Comparison of ENCODE assay signal across 8 cellular contexts in genomic region chr3:142586803-142587406, GRCh38. TPM values are rescaled to one million over a fixed set of nuclear protein-coding genes. Genes with fewer than 3 reads are reported as not detected.
DNase-seq lines count a peak whose midpoint lies in the region; ATAC-seq and TF ChIP-seq lines count a peak whose summit lies in the region.

No MANE protein-coding gene starts in this region.

- H3K4me3 Mint-ChIP-seq in activated CD8-positive, alpha-beta T cell treated with anti-CD3 and anti-CD28 coated beads, Interleukin-2, amount 10 ng/mL, durations not matched to agents 7 days and 5 days = no peak overlapping the region

- no peaks in the 10 kb centered on the region for H3K36me3 ChIP-seq in left ventricle myocardium inferior

- no peaks in the 10 kb centered on the region for H3K36me3 Mint-ChIP-seq in activated CD8-positive, alpha-beta T cell treated with anti-CD3 and anti-CD28 coated beads, Interleukin-2, amount 10 ng/mL, durations not matched to agents 7 days and 5 days (ENCODE audit: low read depth)

- no peak overlapping the region for H3K4me3 ChIP-seq in left ventricle myocardium inferior

- H3K9me3 ChIP-seq in left ventricle myocardium inferior (replicated peaks) = no peaks in the 10 kb centered on the region

- H3K4me1 Mint-ChIP-seq in activated CD8-positive, alpha-beta T cell treated with anti-CD3 and anti-CD28 coated beads, Interleukin-2, amount 10 ng/mL, durations not matched to agents 7 days and 5 days (ENCODE audit: low read depth) = no peaks in the 10 kb centered on the region

- intact Hi-C loops in left ventricle myocardium inferior (cut with micrococcal nuclease) = no loop called here
- intact Hi-C loops in sciatic nerve (cut with DNase I) = no loop called here

- H3K27me3 ChIP-seq in left ventricle myocardium inferior (ENCODE audit: low read depth) = no peaks in the 10 kb centered on the region

- CTCF ChIA-PET in activated CD8-positive, alpha-beta T cell treated with anti-CD3 and anti-CD28 coated beads, Interleukin-2, amount 10 ng/mL, durations not matched to agents 7 days and 5 days (lab: Charles Lee) = interaction anchor here (0.6 to 2.3 kb wide), 13 partner anchors 11 to 408 kb away, joined by 3 to 11 read pairs (median 4); no protein-coding TSS in a partner anchor

- H3K27ac ChIP-seq in left ventricle myocardium inferior (replicated peaks) = no peak overlapping the region

- no peaks in the 10 kb centered on the region for H3K9me3 Mint-ChIP-seq in activated CD8-positive, alpha-beta T cell treated with anti-CD3 and anti-CD28 coated beads, Interleukin-2, amount 10 ng/mL, durations not matched to agents 7 days and 5 days (ENCODE audit: insufficient read depth)

- ATAC-seq in HG02981 (IDR thresholded peaks at IDR 0.05; ENCODE audit: unreplicated experiment) (peak; percentile 71), sciatic nerve (peak; percentile 62)
- peak; percentile 81 for ATAC-seq in activated CD8-positive, alpha-beta T cell treated with anti-CD3 and anti-CD28 coated beads, Interleukin-2, amount 10 ng/mL, durations not matched to agents 7 days and 5 days

- H3K4me1 ChIP-seq in left ventricle myocardium inferior = no peaks in the 10 kb centered on the region

- POLR2A ChIA-PET in activated CD8-positive, alpha-beta T cell treated with anti-CD3 and anti-CD28 coated beads, Interleukin-2, amount 10 ng/mL, durations not matched to agents 7 days and 5 days (lab: Charles Lee) = no interaction called here

- H3K27ac Mint-ChIP-seq in activated CD8-positive, alpha-beta T cell treated with anti-CD3 and anti-CD28 coated beads, Interleukin-2, amount 10 ng/mL, durations not matched to agents 7 days and 5 days = no peak overlapping the region

- DNase-seq in stimulated activated naive CD4-positive, alpha-beta T cell (lab: John Stamatoyannopoulos, UW) = peak in 4 of 6 experiments; percentile 4 to 56 (median 23)
- no peak for DNase-seq in stimulated activated naive CD4-positive, alpha-beta T cell treated with Interleukin-2 at 50 U/mL for 16 hours (lab: John Stamatoyannopoulos, UW)
- DNase-seq in NCI-H2171 treated with DMSO at 0.1 percent for 48 hours (lab: John Stamatoyannopoulos, UW) = peak; percentile 73
- peak; percentile 42 for DNase-seq in activated CD8-positive, alpha-beta T cell treated with anti-CD3 and anti-CD28 coated beads, Interleukin-2, amount 10 ng/mL, durations not matched to agents 7 days and 5 days
- DNase-seq in left ventricle myocardium inferior = no peak
- DNase-seq in sciatic nerve (ENCODE audit: low spot score) = no peak
- no peak for DNase-seq in stimulated activated CD4-positive, alpha-beta T cell treated with anti-CD3 and anti-CD28 coated beads, Interleukin-4, amount 100 ng/mL, for 4 hours

- TF ChIP-seq CTCF in left ventricle myocardium inferior (IDR thresholded peaks at IDR 0.05; ENCODE audit: borderline replicate concordance) = peak; percentile 74

- H3K27me3 Mint-ChIP-seq in activated CD8-positive, alpha-beta T cell treated with anti-CD3 and anti-CD28 coated beads, Interleukin-2, amount 10 ng/mL, durations not matched to agents 7 days and 5 days (ENCODE audit: low read depth) = peaks cover 35% of the 10 kb centered on the region

RNA-seq across cellular contexts. Expression of gene ATR, which starts 8.4 kb away (rescaled TPM):
- 10 to 100 TPM; 33.6 to 35.8 TPM for total RNA-seq in activated CD8-positive, alpha-beta T cell treated with anti-CD3 and anti-CD28 coated beads, Interleukin-2, amount 10 ng/mL, durations not matched to agents 7 days and 5 days
- total RNA-seq in left ventricle myocardium inferior (9.1 TPM), sciatic nerve (30.5 TPM)

RNA-seq across cellular contexts. Expression of gene PLS1, which starts 9.3 kb away (rescaled TPM):
- 1 to 10 TPM; 2.3 to 3.2 TPM for total RNA-seq in activated CD8-positive, alpha-beta T cell treated with anti-CD3 and anti-CD28 coated beads, Interleukin-2, amount 10 ng/mL, durations not matched to agents 7 days and 5 days
- total RNA-seq in left ventricle myocardium inferior (2.6 TPM), sciatic nerve (0.53 TPM)

Comparison
In these comparisons a context has a peak if more than half of its experiments do, and no peak if none do; other contexts are left out.
1. DNase-seq: peak in stimulated activated naive CD4-positive, alpha-beta T cell (4 of 6), NCI-H2171 treated with DMSO at 0.1 percent for 48 hours (single experiment) and activated CD8-positive, alpha-beta T cell treated with anti-CD3 and anti-CD28 coated beads, Interleukin-2, amount 10 ng/mL, durations not matched to agents 7 days and 5 days (single experiment); none in stimulated activated naive CD4-positive, alpha-beta T cell treated with Interleukin-2 at 50 U/mL for 16 hours (single experiment), left ventricle myocardium inferior (single experiment), sciatic nerve (single experiment) and stimulated activated CD4-positive, alpha-beta T cell treated with anti-CD3 and anti-CD28 coated beads, Interleukin-4, amount 100 ng/mL, for 4 hours (0 of 2).
2. Peak in every context shown above with its lines, with median percentiles within 50 percentile points of each other: ATAC-seq.